Comparison of ENCODE assay signal across 1 cellular context in the genomic region with DNA sequence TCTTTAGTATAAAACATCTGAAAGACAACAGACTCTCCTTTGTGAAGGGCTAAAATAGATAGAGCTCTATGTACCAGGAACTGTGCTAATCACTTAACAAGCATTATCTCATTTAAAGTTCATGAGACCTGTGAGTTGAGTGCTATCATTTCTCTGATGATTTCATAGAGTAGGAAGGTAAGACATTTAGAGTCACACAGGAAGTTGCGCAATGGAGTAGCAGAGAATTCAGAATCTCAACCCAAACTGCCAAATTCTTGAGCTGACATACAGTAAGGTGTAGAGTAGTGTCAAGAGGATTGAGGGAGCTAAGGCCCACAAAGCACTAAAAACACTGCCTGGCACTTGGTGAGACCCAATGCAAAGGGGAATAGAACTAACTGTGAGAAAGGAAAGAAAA.
A peak's percentile ranks its signal among the peaks of the same experiment; 100 is the strongest.
TF ChIP-seq lines count a peak whose summit lies in the region.

No MANE protein-coding gene starts in this region.

TF ChIP-seq in HepG2, 621 proteins besides CTCF, POLR2A, EP300 and RAD21 (continued from another document):
- TF ChIP-seq, protein P1, sequence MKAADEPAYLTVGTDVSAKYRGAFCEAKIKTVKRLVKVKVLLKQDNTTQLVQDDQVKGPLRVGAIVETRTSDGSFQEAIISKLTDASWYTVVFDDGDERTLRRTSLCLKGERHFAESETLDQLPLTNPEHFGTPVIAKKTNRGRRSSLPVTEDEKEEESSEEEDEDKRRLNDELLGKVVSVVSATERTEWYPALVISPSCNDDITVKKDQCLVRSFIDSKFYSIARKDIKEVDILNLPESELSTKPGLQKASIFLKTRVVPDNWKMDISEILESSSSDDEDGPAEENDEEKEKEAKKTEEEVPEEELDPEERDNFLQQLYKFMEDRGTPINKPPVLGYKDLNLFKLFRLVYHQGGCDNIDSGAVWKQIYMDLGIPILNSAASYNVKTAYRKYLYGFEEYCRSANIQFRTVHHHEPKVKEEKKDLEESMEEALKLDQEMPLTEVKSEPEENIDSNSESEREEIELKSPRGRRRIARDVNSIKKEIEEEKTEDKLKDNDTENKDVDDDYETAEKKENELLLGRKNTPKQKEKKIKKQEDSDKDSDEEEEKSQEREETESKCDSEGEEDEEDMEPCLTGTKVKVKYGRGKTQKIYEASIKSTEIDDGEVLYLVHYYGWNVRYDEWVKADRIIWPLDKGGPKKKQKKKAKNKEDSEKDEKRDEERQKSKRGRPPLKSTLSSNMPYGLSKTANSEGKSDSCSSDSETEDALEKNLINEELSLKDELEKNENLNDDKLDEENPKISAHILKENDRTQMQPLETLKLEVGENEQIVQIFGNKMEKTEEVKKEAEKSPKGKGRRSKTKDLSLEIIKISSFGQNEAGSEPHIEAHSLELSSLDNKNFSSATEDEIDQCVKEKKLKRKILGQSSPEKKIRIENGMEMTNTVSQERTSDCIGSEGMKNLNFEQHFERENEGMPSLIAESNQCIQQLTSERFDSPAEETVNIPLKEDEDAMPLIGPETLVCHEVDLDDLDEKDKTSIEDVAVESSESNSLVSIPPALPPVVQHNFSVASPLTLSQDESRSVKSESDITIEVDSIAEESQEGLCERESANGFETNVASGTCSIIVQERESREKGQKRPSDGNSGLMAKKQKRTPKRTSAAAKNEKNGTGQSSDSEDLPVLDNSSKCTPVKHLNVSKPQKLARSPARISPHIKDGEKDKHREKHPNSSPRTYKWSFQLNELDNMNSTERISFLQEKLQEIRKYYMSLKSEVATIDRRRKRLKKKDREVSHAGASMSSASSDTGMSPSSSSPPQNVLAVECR (CRISPR knock-in tag; IDR thresholded peaks at IDR 0.05; ENCODE audit: borderline replicate concordance): no peak
- TF ChIP-seq EHMT2 (IDR thresholded peaks at IDR 0.05; ENCODE audit: borderline replicate concordance, low read depth, low read length) (0 out of 2 replicates have a peak, but pooled peaks have one; percentile 27), CEBPG (CRISPR knock-in tag; IDR thresholded peaks at IDR 0.05) (peak; percentile 86), ZSCAN29 (CRISPR knock-in tag; conservative IDR thresholded peaks at IDR 0.05) (no peak), GATAD2A (CRISPR knock-in tag; IDR thresholded peaks at IDR 0.05) (0 out of 2 replicates have a peak, but pooled peaks have one; percentile 19), NR2C2 (CRISPR knock-in tag; IDR thresholded peaks at IDR 0.05; ENCODE audit: borderline replicate concordance) (no peak), WIZ (CRISPR knock-in tag; IDR thresholded peaks at IDR 0.05) (no peak), PHB2 (IDR thresholded peaks at IDR 0.05; ENCODE audit: partially characterized antibody) (no peak), GABPA (IDR thresholded peaks at IDR 0.05; ENCODE audit: low read depth, low read length) (no peak), GABPA (CRISPR knock-in tag; IDR thresholded peaks at IDR 0.05; ENCODE audit: low read depth) (0 out of 2 replicates have a peak, but pooled peaks have one; percentile 29), GABPB1 (CRISPR knock-in tag; IDR thresholded peaks at IDR 0.05) (peak; percentile 30; the same call in 1 of the 2 replicates), ZNF883 (CRISPR knock-in tag; IDR thresholded peaks at IDR 0.05; ENCODE audit: not compliant biosample characterization) (no peak), DNMT3B (CRISPR knock-in tag; conservative IDR thresholded peaks at IDR 0.05) (0 out of 2 replicates have a peak, but pooled peaks have one; percentile 36), MAFG (CRISPR knock-in tag; IDR thresholded peaks at IDR 0.05) (no peak), MED8 (CRISPR knock-in tag; IDR thresholded peaks at IDR 0.05; ENCODE audit: insufficient replicate concordance) (no peak)
- TF ChIP-seq, protein P2, sequence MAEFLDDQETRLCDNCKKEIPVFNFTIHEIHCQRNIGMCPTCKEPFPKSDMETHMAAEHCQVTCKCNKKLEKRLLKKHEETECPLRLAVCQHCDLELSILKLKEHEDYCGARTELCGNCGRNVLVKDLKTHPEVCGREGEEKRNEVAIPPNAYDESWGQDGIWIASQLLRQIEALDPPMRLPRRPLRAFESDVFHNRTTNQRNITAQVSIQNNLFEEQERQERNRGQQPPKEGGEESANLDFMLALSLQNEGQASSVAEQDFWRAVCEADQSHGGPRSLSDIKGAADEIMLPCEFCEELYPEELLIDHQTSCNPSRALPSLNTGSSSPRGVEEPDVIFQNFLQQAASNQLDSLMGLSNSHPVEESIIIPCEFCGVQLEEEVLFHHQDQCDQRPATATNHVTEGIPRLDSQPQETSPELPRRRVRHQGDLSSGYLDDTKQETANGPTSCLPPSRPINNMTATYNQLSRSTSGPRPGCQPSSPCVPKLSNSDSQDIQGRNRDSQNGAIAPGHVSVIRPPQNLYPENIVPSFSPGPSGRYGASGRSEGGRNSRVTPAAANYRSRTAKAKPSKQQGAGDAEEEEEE (CRISPR knock-in tag; IDR thresholded peaks at IDR 0.05; ENCODE audit: borderline replicate concordance): no peak
